Comparison of ENCODE assay signal across 8 cellular contexts in genomic region chr1:157137051-157137772, GRCh38. TPM values are rescaled to one million over a fixed set of nuclear protein-coding genes. Genes with fewer than 3 reads are reported as not detected.
A peak's percentile ranks its signal among the peaks of the same experiment; 100 is the strongest.
DNase-seq lines count a peak whose midpoint lies in the region; ATAC-seq, FAIRE-seq and TF ChIP-seq lines count a peak whose summit lies in the region.

No MANE protein-coding gene starts in this region.

- no peaks in the 10 kb centered on the region for H3K9me3 ChIP-seq in SJCRH30 (replicated peaks)
- no peaks in the 10 kb centered on the region for H3K9me3 ChIP-seq in endothelial cell of umbilical vein (replicated peaks; ENCODE audit: control insufficient read depth, insufficient read depth, low read length)
- no peaks in the 10 kb centered on the region for H3K9me3 ChIP-seq in naive thymus-derived CD4-positive, alpha-beta T cell (ENCODE audit: control insufficient read depth in 2 of 3, low read length in 3 of 3)

- H3K36me3 Mint-ChIP-seq in activated CD4-positive, alpha-beta T cell treated with anti-CD3 and anti-CD28 coated beads, Interleukin-2, amount 10 ng/mL, durations not matched to agents 7 days and 5 days (ENCODE audit: low read depth), result peaks cover 45% of the 10 kb centered on the region
- peaks cover 4 to 44% (median 17%) of the 10 kb centered on the region in 5 donors for H3K36me3 Mint-ChIP-seq in naive thymus-derived CD4-positive, alpha-beta T cell

- 0 out of 2 replicates have a peak, but pooled peaks cover 4% of the 10 kb centered on the region for H3K4me1 ChIP-seq in SJCRH30
- H3K4me1 ChIP-seq in endothelial cell of umbilical vein (ENCODE audit: control insufficient read depth, extremely low read depth, insufficient read depth, low read length), result peaks cover 17% of the 10 kb centered on the region
- peaks cover 55 to 60% of the 10 kb centered on the region in 2 donors for H3K4me1 ChIP-seq in naive thymus-derived CD4-positive, alpha-beta T cell (ENCODE audit: control insufficient read depth in 2 of 2, insufficient read depth in 2 of 2, low read length in 2 of 2)

- no peaks in the 10 kb centered on the region for H3K9me3 Mint-ChIP-seq in activated CD4-positive, alpha-beta T cell treated with anti-CD3 and anti-CD28 coated beads, Interleukin-2, amount 10 ng/mL, durations not matched to agents 7 days and 5 days
- H3K9me3 Mint-ChIP-seq in naive thymus-derived CD4-positive, alpha-beta T cell, result no peaks in the 10 kb centered on the region

- ATAC-seq in naive thymus-derived CD4-positive, alpha-beta T cell, result no peak
- no peak for ATAC-seq in HG03469 (IDR thresholded peaks at IDR 0.05; ENCODE audit: unreplicated experiment)

- H3K27ac Mint-ChIP-seq in activated CD4-positive, alpha-beta T cell treated with anti-CD3 and anti-CD28 coated beads, Interleukin-2, amount 10 ng/mL, durations not matched to agents 7 days and 5 days, result peak overlapping the region; percentile 90
- peak overlapping the region; percentile 83 to 98 (median 93) for H3K27ac Mint-ChIP-seq in naive thymus-derived CD4-positive, alpha-beta T cell

- intact Hi-C loops in endothelial cell of umbilical vein (cut with micrococcal nuclease), result no loop called here
- intact Hi-C loops in naive thymus-derived CD4-positive, alpha-beta T cell (cut with micrococcal nuclease), result loop anchor here (5.0 to 10.0 kb wide), 5 partner anchors 45 to 1870 kb away; partner anchors contain the start of genes IFI16 (in 1 of the 2), MRPL24 (in 1 of the 2) and SH2D2A (in 1 of the 2)

- peaks cover 1% of the 10 kb centered on the region for H3K27me3 Mint-ChIP-seq in activated CD4-positive, alpha-beta T cell treated with anti-CD3 and anti-CD28 coated beads, Interleukin-2, amount 10 ng/mL, durations not matched to agents 7 days and 5 days
- H3K27me3 Mint-ChIP-seq in naive thymus-derived CD4-positive, alpha-beta T cell, result no peaks in the 10 kb centered on the region

- DNase-seq in activated CD4-positive, alpha-beta T cell treated with anti-CD3 and anti-CD28 coated beads, Interleukin-2, amount 10 ng/mL, durations not matched to agents 7 days and 5 days, result no peak
- DNase-seq in activated CD4-positive, alpha-beta T cell treated with anti-CD3 and anti-CD28 coated beads, Interleukin-2, amount 50 U/mL, for 4 hours, result no peak
- no peak for DNase-seq in SJCRH30
- DNase-seq in endothelial cell of umbilical vein (ENCODE audit: low read depth, low spot score), result peak; percentile 32
- peak in 3 of 9 donors; percentile 13 to 23 (median 21) for DNase-seq in naive thymus-derived CD4-positive, alpha-beta T cell
- no peak for DNase-seq in activated gamma-delta T cell (lab: John Stamatoyannopoulos, UW)
- no peak for DNase-seq in COR-L47 (lab: John Stamatoyannopoulos, UW)

- H3K27me3 ChIP-seq in SJCRH30 (no peaks in the 10 kb centered on the region), endothelial cell of umbilical vein (ENCODE audit: control insufficient read depth in 2 of 2, insufficient read depth in 2 of 2, low read length in 2 of 2) (no peaks in the 10 kb centered on the region)
- H3K27me3 ChIP-seq in naive thymus-derived CD4-positive, alpha-beta T cell (ENCODE audit: control insufficient read depth in 2 of 2, insufficient read depth in 2 of 2, low read length in 2 of 2), result no peaks in the 10 kb centered on the region

- POLR2A ChIA-PET in activated CD4-positive, alpha-beta T cell treated with anti-CD3 and anti-CD28 coated beads, Interleukin-2, amount 10 ng/mL, durations not matched to agents 7 days and 5 days (lab: Charles Lee), result interaction anchor here (0.6 kb wide), 1 partner anchor 31 kb away, joined by 3 read pairs; no protein-coding TSS in a partner anchor
- POLR2A ChIA-PET in endothelial cell of umbilical vein (lab: Charles Lee), result interaction anchor here (2.2 kb wide), 1 partner anchor 18 kb away, joined by 7 read pairs; no protein-coding TSS in a partner anchor
- POLR2A ChIA-PET in naive thymus-derived CD4-positive, alpha-beta T cell (lab: Charles Lee), result no interaction called here

- no peak for TF ChIP-seq CTCF in endothelial cell of umbilical vein (IDR thresholded peaks at IDR 0.05; ENCODE audit: extremely low read depth in 1 of 2, insufficient read depth in 1 of 2, low read depth in 1 of 2, low read length in 2 of 2)

- dilution Hi-C loops in endothelial cell of umbilical vein (cut with MboI; ENCODE audit: extremely low pct_ligation_motif_present, low sequenced_read_pairs), result no loop called here

- CTCF ChIA-PET in activated CD4-positive, alpha-beta T cell treated with anti-CD3 and anti-CD28 coated beads, Interleukin-2, amount 10 ng/mL, durations not matched to agents 7 days and 5 days (lab: Charles Lee), result interaction anchor here (0.6 to 4.9 kb wide), 5 partner anchors 10 to 47 kb away, joined by 3 to 18 read pairs (median 3); no protein-coding TSS in a partner anchor
- CTCF ChIA-PET in endothelial cell of umbilical vein (lab: Charles Lee), result interaction anchor here (1.1 to 7.3 kb wide), 5 partner anchors 15 to 189 kb away, joined by 3 to 96 read pairs (median 4); no protein-coding TSS in a partner anchor
- CTCF ChIA-PET in naive thymus-derived CD4-positive, alpha-beta T cell (lab: Charles Lee), result interaction anchor here (8.0 kb wide), 1 partner anchor 19 kb away, joined by 37 read pairs; no protein-coding TSS in a partner anchor

- no peak overlapping the region for H3K27ac ChIP-seq in SJCRH30
- H3K27ac ChIP-seq in endothelial cell of umbilical vein (ENCODE audit: insufficient read depth, low read depth, low read length), result peak overlapping the region; percentile 84
- peak overlapping the region; percentile 96 for H3K27ac ChIP-seq in naive thymus-derived CD4-positive, alpha-beta T cell (ENCODE audit: low read depth, low read length)

- peaks cover 63% of the 10 kb centered on the region for H3K4me1 Mint-ChIP-seq in activated CD4-positive, alpha-beta T cell treated with anti-CD3 and anti-CD28 coated beads, Interleukin-2, amount 10 ng/mL, durations not matched to agents 7 days and 5 days
- peaks cover 53 to 77% (median 69%) of the 10 kb centered on the region in 7 donors for H3K4me1 Mint-ChIP-seq in naive thymus-derived CD4-positive, alpha-beta T cell

- H3K4me3 Mint-ChIP-seq in activated CD4-positive, alpha-beta T cell treated with anti-CD3 and anti-CD28 coated beads, Interleukin-2, amount 10 ng/mL, durations not matched to agents 7 days and 5 days, result peak overlapping the region; percentile 94
- H3K4me3 Mint-ChIP-seq in naive thymus-derived CD4-positive, alpha-beta T cell, result peak overlapping the region; percentile 90 to 97 (median 95)

- FAIRE-seq in endothelial cell of umbilical vein (lab: Jason Lieb, UNC), result peak; percentile 63

- peak overlapping the region; percentile 91 for H3K4me2 ChIP-seq in endothelial cell of umbilical vein (ENCODE audit: insufficient read depth, low read length)

- H3K9me1 ChIP-seq in endothelial cell of umbilical vein (replicated peaks; ENCODE audit: control insufficient read depth, extremely low read depth, insufficient read depth, low read length), result no peaks in the 10 kb centered on the region

- H4K20me1 ChIP-seq in endothelial cell of umbilical vein (replicated peaks; ENCODE audit: control insufficient read depth, extremely low read depth, insufficient read depth, low read length), result peaks cover 6% of the 10 kb centered on the region

- peaks cover 31% of the 10 kb centered on the region for H3K79me2 ChIP-seq in endothelial cell of umbilical vein (ENCODE audit: control insufficient read depth, insufficient read depth, low read length)

- no peak for TF ChIP-seq POLR2A in endothelial cell of umbilical vein (IDR thresholded peaks at IDR 0.05; ENCODE audit: low read depth, low read length)

- H3K4me3 ChIP-seq in SJCRH30, result peak overlapping the region; percentile 79
- peak overlapping the region; percentile 92 to 99 (median 96) for H3K4me3 ChIP-seq in endothelial cell of umbilical vein (replicated peaks in 1 of 3; ENCODE audit: insufficient read depth in 1 of 3, low read depth in 1 of 3, low read length in 3 of 3)
- peak overlapping the region; percentile 84 for H3K4me3 ChIP-seq in naive thymus-derived CD4-positive, alpha-beta T cell (ENCODE audit: low read length)

- no peak overlapping the region for H2AFZ ChIP-seq in endothelial cell of umbilical vein (ENCODE audit: low read depth, low read length)

- peak overlapping the region; percentile 94 for H3K9ac ChIP-seq in endothelial cell of umbilical vein (replicated peaks; ENCODE audit: extremely low read depth, insufficient read depth, low read length)

- H3K36me3 ChIP-seq in SJCRH30 (peaks cover 29% of the 10 kb centered on the region), endothelial cell of umbilical vein (ENCODE audit: control insufficient read depth in 2 of 2, extremely low read depth in 1 of 2, insufficient read depth in 2 of 2, low read length in 2 of 2) (peaks cover 19 to 30% of the 10 kb centered on the region in 2 experiments)
- peaks cover under 1 to 32% (median 10%) of the 10 kb centered on the region in 3 experiments for H3K36me3 ChIP-seq in naive thymus-derived CD4-positive, alpha-beta T cell (ENCODE audit: control insufficient read depth in 2 of 3, insufficient read depth in 3 of 3, low read length in 3 of 3)

- BruUV-seq in endothelial cell of umbilical vein (replicated peaks; lab: Mats Ljungman, UMichigan), result TSS peak; percentile 42

RNA-seq across cellular contexts. Expression of gene ETV3, which starts 1.0 kb away (rescaled TPM):
- 10 to 100 TPM; 33.3 to 37.5 TPM for total RNA-seq in activated CD4-positive, alpha-beta T cell treated with anti-CD3 and anti-CD28 coated beads, Interleukin-2, amount 10 ng/mL, durations not matched to agents 7 days and 5 days
- 12.2 and 12.5 TPM in 2 replicates for total RNA-seq in SJCRH30 (2014; rRNA removed; shearing (Covaris generic))
- 22.3 and 25.2 TPM in 2 replicates for total RNA-seq in endothelial cell of umbilical vein
- 5.9 and 6.8 TPM in 2 replicates for polyA plus RNA-seq in endothelial cell of umbilical vein
- polyA plus RNA-seq in endothelial cell of umbilical vein (2011; cell fraction: cytosol; rRNA removed), result 6.7 and 6.8 TPM in 2 replicates
- 14.2 and 18.0 TPM in 2 replicates for polyA plus RNA-seq in endothelial cell of umbilical vein (2011; cell fraction: nucleus; rRNA removed)
- 10.5 and 10.7 TPM in 2 replicates for polyA plus RNA-seq in endothelial cell of umbilical vein (2012)
- polyA minus RNA-seq in endothelial cell of umbilical vein, result 23.6 and 25.7 TPM in 2 replicates
- 10.2 TPM for polyA minus RNA-seq in endothelial cell of umbilical vein (2011; cell fraction: cytosol; rRNA and poly(A)+ RNA removed)
- polyA minus RNA-seq in endothelial cell of umbilical vein (2011; cell fraction: nucleus; rRNA and poly(A)+ RNA removed), result 32.4 and 35.4 TPM in 2 replicates
- 10 to 100 TPM; 31.5 to 72.4 (median 53.3) TPM for total RNA-seq in naive thymus-derived CD4-positive, alpha-beta T cell
- polyA plus RNA-seq in naive thymus-derived CD4-positive, alpha-beta T cell, result 1 to 10 TPM; 4.5 to 5.7 TPM

RNA-seq across cellular contexts. Expression of gene ETV3L, which starts 37.6 kb away (rescaled TPM):
- total RNA-seq in activated CD4-positive, alpha-beta T cell treated with anti-CD3 and anti-CD28 coated beads, Interleukin-2, amount 10 ng/mL, durations not matched to agents 7 days and 5 days, result not detected
- total RNA-seq in SJCRH30 (2014; rRNA removed; shearing (Covaris generic)), result 0.05 TPM in 1 of 2 replicates, not detected in the other
- total RNA-seq in endothelial cell of umbilical vein, result not detected in 2 replicates
- not detected in 2 replicates for polyA plus RNA-seq in endothelial cell of umbilical vein
- not detected in 2 replicates for polyA plus RNA-seq in endothelial cell of umbilical vein (2011; cell fraction: cytosol; rRNA removed)
- polyA plus RNA-seq in endothelial cell of umbilical vein (2011; cell fraction: nucleus; rRNA removed), result not detected in 2 replicates
- not detected in 2 replicates for polyA plus RNA-seq in endothelial cell of umbilical vein (2012)
- not detected in 2 replicates for polyA minus RNA-seq in endothelial cell of umbilical vein
- not detected for polyA minus RNA-seq in endothelial cell of umbilical vein (2011; cell fraction: cytosol; rRNA and poly(A)+ RNA removed)
- polyA minus RNA-seq in endothelial cell of umbilical vein (2011; cell fraction: nucleus; rRNA and poly(A)+ RNA removed), result not detected in 2 replicates
- not detected for total RNA-seq in naive thymus-derived CD4-positive, alpha-beta T cell
- polyA plus RNA-seq in naive thymus-derived CD4-positive, alpha-beta T cell, result not detected
